ENCODE assay signal across 8 cellular contexts in the genomic region with DNA sequence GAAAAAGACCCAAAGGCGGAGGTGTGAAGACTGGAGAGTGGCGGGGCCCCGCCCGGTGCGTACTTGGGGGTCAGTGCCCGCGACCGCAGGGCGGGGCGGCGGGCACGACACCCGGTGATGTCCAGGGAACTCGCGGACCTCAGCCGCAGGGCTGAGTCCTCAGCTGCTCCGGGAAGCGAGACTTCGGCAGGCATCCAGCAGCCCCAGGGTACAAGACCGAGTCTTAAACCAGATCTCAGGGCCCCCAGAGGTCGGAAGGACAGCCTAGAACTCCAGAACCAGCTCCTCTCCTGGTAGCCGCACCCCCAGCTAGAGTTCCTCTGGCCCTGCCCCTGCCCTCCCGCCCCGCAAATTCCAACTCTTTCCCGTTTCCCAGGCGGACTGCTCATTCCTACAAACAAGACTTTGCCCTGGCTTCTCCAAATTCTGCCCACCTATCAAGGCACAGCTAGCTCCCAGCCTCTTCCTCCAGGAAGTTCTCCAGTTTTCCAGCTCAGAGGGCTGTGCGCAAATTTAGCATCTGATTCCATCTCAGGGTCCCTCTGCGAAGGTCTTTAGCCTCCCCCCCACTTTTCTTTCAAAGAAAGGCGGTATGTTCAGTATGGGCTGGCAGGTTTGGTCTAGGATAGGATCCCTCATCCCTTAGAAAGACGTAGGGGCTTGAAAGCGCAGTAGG. TPM values are rescaled to one million over a fixed set of nuclear protein-coding genes. Genes with fewer than 3 reads are reported as not detected.
DNase-seq lines count a peak whose midpoint lies in the region; ATAC-seq and TF ChIP-seq lines count a peak whose summit lies in the region.

No MANE protein-coding gene starts in this region.

- H3K4me1 ChIP-seq in BLaER1 treated with 17β-estradiol and CSF1 and Interleukin-3, amounts not matched to agents 10 nM and 100 nM, result peaks cover 11 to 28% (median 23%) of the 10 kb centered on the region in 10 experiments; a peak in 19 of 20 replicates
- H3K4me1 ChIP-seq in body of pancreas (peaks cover 27% of the 10 kb centered on the region), liver (ENCODE audit: control insufficient read depth in 4 of 4, insufficient read depth in 4 of 4, low read length in 3 of 4) (peaks cover 2 to 21% (median 15%) of the 10 kb centered on the region in 4 donors), tibial artery (peaks cover 0 to 26% (median 23%) of the 10 kb centered on the region in 4 donors)

- intact Hi-C loops in body of pancreas (cut with DNase I) (loop anchor here (5.0 to 10.0 kb wide), 2 partner anchors 184 to 282 kb away; no protein-coding TSS in a partner anchor), tibial artery (cut with DNase I; ENCODE audit: low total_unique reads) (loop anchor here (2.0 to 5.0 kb wide), 2 partner anchors 36 to 184 kb away; no protein-coding TSS in a partner anchor)

- 1 to 2% methylated on average over 23 to 31 of the region's 31 CpGs for WGBS in body of pancreas, 2 donors
- 2% methylated on average over 31 of the region's 31 CpGs for WGBS in liver

- no peaks in the 10 kb centered on the region for H3K9me3 ChIP-seq in BLaER1 treated with 17β-estradiol and CSF1 and Interleukin-3, amounts not matched to agents 10 nM and 100 nM (replicated peaks in 1 of 11)
- H3K9me3 ChIP-seq in body of pancreas (no peaks in the 10 kb centered on the region), liver (ENCODE audit: control insufficient read depth in 4 of 4, low read length in 3 of 4) (no peaks in the 10 kb centered on the region), tibial artery (no peaks in the 10 kb centered on the region)

- peak overlapping the region; percentile 53 to 75 (median 65) for H3K4me3 ChIP-seq in BLaER1 treated with 17β-estradiol and CSF1 and Interleukin-3, amounts not matched to agents 10 nM and 100 nM
- H3K4me3 ChIP-seq in body of pancreas (no peak overlapping the region), liver (ENCODE audit: low read depth in 1 of 3, low read length in 3 of 3) (peak overlapping the region in 2 of 3 donors; percentile 46 to 50), tibial artery (peak overlapping the region; percentile 62 to 70)

- peaks cover 0 to 6% (median 0%) of the 10 kb centered on the region in 11 experiments; a peak in 1 of 22 replicates for H4K20me1 ChIP-seq in BLaER1 treated with 17β-estradiol and CSF1 and Interleukin-3, amounts not matched to agents 10 nM and 100 nM

- TF ChIP-seq CTCF in body of pancreas (IDR thresholded peaks at IDR 0.05) (no peak), liver (IDR thresholded peaks at IDR 0.05; ENCODE audit: low read depth, low read length, missing input control) (no peak), tibial artery (IDR thresholded peaks at IDR 0.05) (no peak)

- TF ChIP-seq POLR2A in body of pancreas (IDR thresholded peaks at IDR 0.05), result no peak

- ATAC-seq in body of pancreas, result peak; percentile 11
- no peak for ATAC-seq in HG03439 (IDR thresholded peaks at IDR 0.05; ENCODE audit: unreplicated experiment)
- no peak for ATAC-seq in HG03025 (IDR thresholded peaks at IDR 0.05; ENCODE audit: low FRiP score, unreplicated experiment)

- in situ Hi-C loops in ACHN (cut with HindIII; ENCODE audit: low pct_ligation_motif_present, low pct_unique_long_range_greater_than_20kb, low sequenced_read_pairs), result no loop called here

- H3K27ac ChIP-seq in BLaER1 treated with 17β-estradiol and CSF1 and Interleukin-3, amounts not matched to agents 10 nM and 100 nM, result peak overlapping the region in 8 of 11 experiments; percentile 1 to 57 (median 28); a peak in 8 of 22 replicates
- H3K27ac ChIP-seq in body of pancreas (peak overlapping the region in 2 of 4 donors; percentile 9 to 38), liver (ENCODE audit: low read depth in 1 of 2, low read length in 2 of 2) (peak overlapping the region in 1 of 2 donors; percentile 10), tibial artery (peak overlapping the region; percentile 81 to 83)

- H3K4me2 ChIP-seq in BLaER1 treated with 17β-estradiol and CSF1 and Interleukin-3, amounts not matched to agents 10 nM and 100 nM, result peak overlapping the region; percentile 84 to 98 (median 92)

- peak; percentile 54 for DNase-seq in HuH-7 (ENCODE audit: low spot score)
- DNase-seq in body of pancreas, result peak in 3 of 4 donors; percentile 29 to 36 (median 30)
- DNase-seq in tibial artery, result peak in 1 of 2 donors; percentile 23
- no peak for DNase-seq in ACHN

- H3K27me3 ChIP-seq in BLaER1 treated with 17β-estradiol and CSF1 and Interleukin-3, amounts not matched to agents 10 nM and 100 nM, result peaks cover 24 to 43% (median 36%) of the 10 kb centered on the region in 11 experiments
- H3K27me3 ChIP-seq in body of pancreas (peaks cover 0 to 14% of the 10 kb centered on the region in 2 donors), liver (ENCODE audit: control insufficient read depth in 4 of 4, insufficient read depth in 4 of 4, low read length in 3 of 4) (no peaks in the 10 kb centered on the region), tibial artery (peaks cover 0 to 22% of the 10 kb centered on the region in 2 donors)

- H3K36me3 ChIP-seq in BLaER1 treated with 17β-estradiol and CSF1 and Interleukin-3, amounts not matched to agents 10 nM and 100 nM, result no peaks in the 10 kb centered on the region
- no peaks in the 10 kb centered on the region for H3K36me3 ChIP-seq in body of pancreas (replicated peaks in 1 of 2; ENCODE audit: insufficient read depth in 1 of 2, low read depth in 2 of 2)
- no peaks in the 10 kb centered on the region for H3K36me3 ChIP-seq in liver (ENCODE audit: control insufficient read depth in 4 of 4, insufficient read depth in 3 of 4, low read depth in 1 of 4, low read length in 3 of 4)
- no peaks in the 10 kb centered on the region for H3K36me3 ChIP-seq in tibial artery

- TF ChIP-seq RAD21 in liver (IDR thresholded peaks at IDR 0.05), result no peak

- peak overlapping the region; percentile 53 to 76 (median 71); a peak in 21 of 22 replicates for H3K9ac ChIP-seq in BLaER1 treated with 17β-estradiol and CSF1 and Interleukin-3, amounts not matched to agents 10 nM and 100 nM
- H3K9ac ChIP-seq in liver (ENCODE audit: low read depth in 1 of 2, low read length in 2 of 2), result peak overlapping the region; percentile 0 to 27

TF ChIP-seq in liver, 16 proteins besides CTCF, POLR2A, EP300 and RAD21:
- TF ChIP-seq, protein P1, sequence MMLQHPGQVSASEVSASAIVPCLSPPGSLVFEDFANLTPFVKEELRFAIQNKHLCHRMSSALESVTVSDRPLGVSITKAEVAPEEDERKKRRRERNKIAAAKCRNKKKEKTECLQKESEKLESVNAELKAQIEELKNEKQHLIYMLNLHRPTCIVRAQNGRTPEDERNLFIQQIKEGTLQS (IDR thresholded peaks at IDR 0.05), result no peak
- TF ChIP-seq, protein P2, sequence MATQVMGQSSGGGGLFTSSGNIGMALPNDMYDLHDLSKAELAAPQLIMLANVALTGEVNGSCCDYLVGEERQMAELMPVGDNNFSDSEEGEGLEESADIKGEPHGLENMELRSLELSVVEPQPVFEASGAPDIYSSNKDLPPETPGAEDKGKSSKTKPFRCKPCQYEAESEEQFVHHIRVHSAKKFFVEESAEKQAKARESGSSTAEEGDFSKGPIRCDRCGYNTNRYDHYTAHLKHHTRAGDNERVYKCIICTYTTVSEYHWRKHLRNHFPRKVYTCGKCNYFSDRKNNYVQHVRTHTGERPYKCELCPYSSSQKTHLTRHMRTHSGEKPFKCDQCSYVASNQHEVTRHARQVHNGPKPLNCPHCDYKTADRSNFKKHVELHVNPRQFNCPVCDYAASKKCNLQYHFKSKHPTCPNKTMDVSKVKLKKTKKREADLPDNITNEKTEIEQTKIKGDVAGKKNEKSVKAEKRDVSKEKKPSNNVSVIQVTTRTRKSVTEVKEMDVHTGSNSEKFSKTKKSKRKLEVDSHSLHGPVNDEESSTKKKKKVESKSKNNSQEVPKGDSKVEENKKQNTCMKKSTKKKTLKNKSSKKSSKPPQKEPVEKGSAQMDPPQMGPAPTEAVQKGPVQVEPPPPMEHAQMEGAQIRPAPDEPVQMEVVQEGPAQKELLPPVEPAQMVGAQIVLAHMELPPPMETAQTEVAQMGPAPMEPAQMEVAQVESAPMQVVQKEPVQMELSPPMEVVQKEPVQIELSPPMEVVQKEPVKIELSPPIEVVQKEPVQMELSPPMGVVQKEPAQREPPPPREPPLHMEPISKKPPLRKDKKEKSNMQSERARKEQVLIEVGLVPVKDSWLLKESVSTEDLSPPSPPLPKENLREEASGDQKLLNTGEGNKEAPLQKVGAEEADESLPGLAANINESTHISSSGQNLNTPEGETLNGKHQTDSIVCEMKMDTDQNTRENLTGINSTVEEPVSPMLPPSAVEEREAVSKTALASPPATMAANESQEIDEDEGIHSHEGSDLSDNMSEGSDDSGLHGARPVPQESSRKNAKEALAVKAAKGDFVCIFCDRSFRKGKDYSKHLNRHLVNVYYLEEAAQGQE (IDR thresholded peaks at IDR 0.05), result no peak
- TF ChIP-seq SP1 (IDR thresholded peaks at IDR 0.05) (peak; percentile 46), RXRA (IDR thresholded peaks at IDR 0.05) (peak in 1 of 2 donors; percentile 15), FOXA1 (IDR thresholded peaks at IDR 0.05) (no peak), TAF1 (conservative IDR thresholded peaks at IDR 0.05) (no peak), NR2F2 (IDR thresholded peaks at IDR 0.05) (no peak), JUND (IDR thresholded peaks at IDR 0.05) (no peak), HNF4A (conservative IDR thresholded peaks at IDR 0.05) (peak; percentile 60 to 67), FOXA2 (IDR thresholded peaks at IDR 0.05) (no peak)
- TF ChIP-seq, protein P3, sequence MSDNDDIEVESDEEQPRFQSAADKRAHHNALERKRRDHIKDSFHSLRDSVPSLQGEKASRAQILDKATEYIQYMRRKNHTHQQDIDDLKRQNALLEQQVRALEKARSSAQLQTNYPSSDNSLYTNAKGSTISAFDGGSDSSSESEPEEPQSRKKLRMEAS (IDR thresholded peaks at IDR 0.05), result no peak

RNA-seq across cellular contexts. Expression of a gene that starts 26.0 kb away (rescaled TPM):
- total RNA-seq in body of pancreas, result not detected
- total RNA-seq in liver, result not detected
- polyA plus RNA-seq in liver, result not detected

RNA-seq across cellular contexts. Expression of a gene that starts 37.7 kb away (rescaled TPM):
- total RNA-seq in body of pancreas (10 to 100 TPM; 10.1 to 19.4 TPM), liver (1 to 10 TPM; 5.3 to 6.3 TPM)
- polyA plus RNA-seq in liver, result 1 to 10 TPM; 3.9 to 8.8 TPM

RNA-seq across cellular contexts. Expression of a gene that starts 56.7 kb away (rescaled TPM):
- 10 to 100 TPM; 11.7 to 21.4 TPM for total RNA-seq in body of pancreas
- total RNA-seq in liver, result 10 to 100 TPM; 12.1 to 25.4 TPM
- polyA plus RNA-seq in liver, result 10 to 100 TPM; 35.7 to 41.4 TPM

RNA-seq across cellular contexts. Expression of a gene that starts 57.8 kb away (rescaled TPM):
- total RNA-seq in body of pancreas (10 to 100 TPM; 88.7 to 92.3 TPM), liver (100 to 1,000 TPM; 106 to 115 TPM)
- polyA plus RNA-seq in liver, result 10 to 100 TPM; 83.7 to 96.2 TPM

Comparison
In these comparisons a context has a peak if more than half of its experiments do, and no peak if none do; other contexts are left out.
1. H3K4me3 ChIP-seq: peak in BLaER1 treated with 17β-estradiol and CSF1 and Interleukin-3, amounts not matched to agents 10 nM and 100 nM (10 of 10), liver (2 of 3) and tibial artery (2 of 2); none in body of pancreas (0 of 2).